32 cellular contexts compared by ENCODE assay signal in the genomic region with DNA sequence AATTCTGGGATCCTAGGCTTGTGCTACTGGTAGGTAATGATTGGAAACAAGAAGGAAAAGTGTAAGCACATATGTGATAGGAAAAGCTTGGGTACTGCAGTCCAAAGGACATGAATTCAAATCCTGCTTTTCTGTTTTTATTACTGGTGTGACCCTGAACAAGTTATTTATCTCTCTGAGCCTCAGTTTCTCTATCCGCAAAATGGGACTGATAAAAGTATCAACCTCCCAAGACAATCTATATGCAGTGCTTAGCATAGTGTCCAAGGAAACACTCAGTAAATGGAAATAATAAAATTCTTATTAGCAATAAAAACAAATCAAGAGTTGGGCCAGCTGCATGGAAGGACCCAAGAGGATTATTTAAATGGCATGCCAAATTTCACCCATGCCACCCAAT.
"Had no signal": no experiment of that assay in that cellular context is flagged by ENCODE, and none has a peak within 500 bp of the region (broad histone marks: within the 10 kb centered on the region; RNA-seq: fewer than 3 reads in every experiment).

No MANE protein-coding gene starts in this region.

- ATAC-seq: activated CD8-positive, alpha-beta memory T cell treated with anti-CD3 and anti-CD28 coated beads, Interleukin-2, amount 10 ng/mL, durations not matched to agents 7 days and 5 days; activated CD8-positive, alpha-beta T cell treated with anti-CD3 and anti-CD28 coated beads, Interleukin-2, amount 10 ng/mL, durations not matched to agents 7 days and 5 days; esophagus mucosa; heart left ventricle; T-helper 17 cell had no signal

- H3K9me3 ChIP-seq: heart left ventricle had no signal

- H3K4me3 Mint-ChIP-seq: activated CD4-positive, alpha-beta memory T cell treated with anti-CD3 and anti-CD28 coated beads for 36 hours; activated CD4-positive, alpha-beta T cell treated with anti-CD3 and anti-CD28 coated beads for 36 hours; activated CD4-positive, alpha-beta T cell treated with anti-CD3 and anti-CD28 coated beads, Interleukin-2, amount 10 ng/mL, durations not matched to agents 24 days and 14 days; activated CD8-positive, alpha-beta memory T cell treated with anti-CD3 and anti-CD28 coated beads, Interleukin-2, amount 10 ng/mL, durations not matched to agents 7 days and 5 days; activated CD8-positive, alpha-beta T cell treated with anti-CD3 and anti-CD28 coated beads, Interleukin-2, amount 10 ng/mL, durations not matched to agents 7 days and 5 days; activated naive CD8-positive, alpha-beta T cell; activated T-helper 1 cell treated with anti-CD3 and anti-CD28 coated beads, Interleukin-12 subunit alpha, Interleukin-12 subunit beta, Interleukin-2, Interleukin-4 antibody, amounts not matched to agents 30 ng/mL and 10 ng/mL and 1 ng/mL, durations not matched to agents 14 hours and 24 hours and 36 hours; central memory CD8-positive, alpha-beta T cell; dendritic cell treated with granulocyte-macrophage colony-stimulating factor and Interleukin-4, amounts not matched to agents 40 ng/mL and 50 ng/mL, for 4 days; endodermal cell; T-helper 17 cell; T-helper 2 cell treated with Interferon-gamma antibody and Interleukin-4, amounts not matched to agents 5 μg/mL and 100 μg/mL, for 36 hours had no signal

- H3K4me1 Mint-ChIP-seq: activated CD8-positive, alpha-beta memory T cell treated with anti-CD3 and anti-CD28 coated beads, Interleukin-2, amount 10 ng/mL, durations not matched to agents 7 days and 5 days had no signal

- H3K27ac ChIP-seq: brain microvascular endothelial cell, coronary artery, heart left ventricle had no signal

- DNase-seq: activated CD4-positive, alpha-beta memory T cell treated with anti-CD3 and anti-CD28 coated beads for 36 hours; activated CD4-positive, alpha-beta T cell treated with anti-CD3 and anti-CD28 coated beads for 36 hours; activated CD4-positive, alpha-beta T cell treated with anti-CD3 and anti-CD28 coated beads, Interleukin-2, amount 10 ng/mL, durations not matched to agents 24 days and 14 days; activated CD4-positive, CD25-positive, alpha-beta regulatory T cell; activated CD4-positive, CD25-positive, alpha-beta regulatory T cell treated with anti-CD3 and anti-CD28 coated beads, Interleukin-2, amount 50 U/mL, for 72 hours; activated CD8-positive, alpha-beta memory T cell treated with anti-CD3 and anti-CD28 coated beads, Interleukin-2, amount 10 ng/mL, durations not matched to agents 7 days and 5 days; activated CD8-positive, alpha-beta memory T cell treated with anti-CD3 and anti-CD28 coated beads, Interleukin-2, amount 50 U/mL, for 4 hours; activated CD8-positive, alpha-beta T cell treated with anti-CD3 and anti-CD28 coated beads, Interleukin-2, amount 10 ng/mL, durations not matched to agents 7 days and 5 days; activated gamma-delta T cell; activated naive CD4-positive, alpha-beta T cell; activated naive CD4-positive, alpha-beta T cell treated with anti-CD3 and anti-CD28 coated beads, Interleukin-2, amount 50 U/mL, for 16 hours; activated T-cell treated with anti-CD3 and anti-CD28 coated beads, Interleukin-2, amount 50 U/mL, for 1 hour; activated T-cell treated with anti-CD3 and anti-CD28 coated beads, Interleukin-2, amount 50 U/mL, for 48 hours; amniotic stem cell; anterior cingulate cortex; brain microvascular endothelial cell; dorsolateral prefrontal cortex; effector memory CD4-positive, alpha-beta T cell; endodermal cell; foreskin fibroblast; glutamatergic neuron; heart left ventricle; T-helper 17 cell; T1000; WERI-Rb-1 had no signal

- H3K27ac Mint-ChIP-seq: activated CD4-positive, alpha-beta memory T cell treated with anti-CD3 and anti-CD28 coated beads for 36 hours; activated CD8-positive, alpha-beta memory T cell treated with anti-CD3 and anti-CD28 coated beads, Interleukin-2, amount 10 ng/mL, durations not matched to agents 7 days and 5 days; activated CD8-positive, alpha-beta T cell treated with anti-CD3 and anti-CD28 coated beads, Interleukin-2, amount 10 ng/mL, durations not matched to agents 7 days and 5 days; activated naive CD8-positive, alpha-beta T cell; dendritic cell treated with granulocyte-macrophage colony-stimulating factor and Interleukin-4, amounts not matched to agents 40 ng/mL and 50 ng/mL, for 4 days; endodermal cell had no signal

- H3K27me3 Mint-ChIP-seq: activated CD4-positive, alpha-beta memory T cell treated with anti-CD3 and anti-CD28 coated beads for 36 hours; activated CD4-positive, alpha-beta T cell treated with anti-CD3 and anti-CD28 coated beads for 36 hours; activated CD4-positive, alpha-beta T cell treated with anti-CD3 and anti-CD28 coated beads, Interleukin-2, amount 10 ng/mL, durations not matched to agents 24 days and 14 days; activated CD8-positive, alpha-beta memory T cell treated with anti-CD3 and anti-CD28 coated beads, Interleukin-2, amount 10 ng/mL, durations not matched to agents 7 days and 5 days; activated naive CD8-positive, alpha-beta T cell; central memory CD8-positive, alpha-beta T cell; dendritic cell treated with granulocyte-macrophage colony-stimulating factor and Interleukin-4, amounts not matched to agents 40 ng/mL and 50 ng/mL, for 4 days; T-helper 17 cell had no signal

- H3K4me3 ChIP-seq: coronary artery, dorsolateral prefrontal cortex, heart left ventricle had no signal

- H3K9me3 Mint-ChIP-seq: activated CD4-positive, alpha-beta memory T cell treated with anti-CD3 and anti-CD28 coated beads for 36 hours; activated CD4-positive, alpha-beta T cell treated with anti-CD3 and anti-CD28 coated beads, Interleukin-2, amount 10 ng/mL, durations not matched to agents 24 days and 14 days; activated T-helper 1 cell treated with anti-CD3 and anti-CD28 coated beads, Interleukin-12 subunit alpha, Interleukin-12 subunit beta, Interleukin-2, Interleukin-4 antibody, amounts not matched to agents 30 ng/mL and 10 ng/mL and 1 ng/mL, durations not matched to agents 14 hours and 24 hours and 36 hours; central memory CD8-positive, alpha-beta T cell; dendritic cell treated with granulocyte-macrophage colony-stimulating factor and Interleukin-4, amounts not matched to agents 40 ng/mL and 50 ng/mL, for 4 days; endodermal cell; T-helper 2 cell treated with Interferon-gamma antibody and Interleukin-4, amounts not matched to agents 5 μg/mL and 100 μg/mL, for 36 hours had no signal

- H3K27me3 ChIP-seq: brain microvascular endothelial cell, dorsolateral prefrontal cortex, heart left ventricle had no signal
